1 cellular context compared by ENCODE assay signal in the genomic region with DNA sequence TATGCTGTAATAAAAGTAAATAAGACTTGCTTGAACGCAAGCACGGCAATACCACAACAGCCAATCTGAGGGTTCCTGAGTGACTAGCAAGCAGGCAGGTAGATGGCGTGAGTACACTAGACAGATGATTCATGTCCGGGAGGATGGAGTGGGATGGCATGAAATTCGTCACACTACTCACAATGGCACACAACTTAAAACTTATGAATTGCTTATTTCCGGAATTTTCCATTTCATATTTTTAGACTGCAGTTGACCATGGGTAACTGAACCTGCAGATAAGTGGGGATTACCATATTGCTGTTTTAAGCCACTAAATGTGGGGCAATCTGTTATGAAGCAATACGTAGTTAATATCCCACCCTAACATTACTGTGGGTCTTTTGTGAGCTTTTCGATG.
A peak's percentile ranks its signal among the peaks of the same experiment; 100 is the strongest.
TF ChIP-seq lines count a peak whose summit lies in the region.

No MANE protein-coding gene starts in this region.

TF ChIP-seq in HepG2, 621 proteins besides CTCF, POLR2A, EP300 and RAD21:
- TF ChIP-seq CEBPB (IDR thresholded peaks at IDR 0.05; ENCODE audit: borderline replicate concordance, low read depth, low read length) (peak; percentile 23; the same call in 1 of the 2 replicates), ZNF792 (CRISPR knock-in tag; IDR thresholded peaks at IDR 0.05) (no peak), ZNF44 (CRISPR knock-in tag; IDR thresholded peaks at IDR 0.05) (no peak), ZNF331 (CRISPR knock-in tag; IDR thresholded peaks at IDR 0.05) (no peak)
